Comparison of ENCODE assay signal across 1 cellular context in genomic region chr2:89763254-89763580, GRCh38.
TF ChIP-seq lines count a peak whose summit lies in the region.

No MANE protein-coding gene starts in this region.

TF ChIP-seq in HCT116, 20 proteins besides CTCF, POLR2A, EP300 and RAD21 (continued from another document):
- TF ChIP-seq ZNF274 (IDR thresholded peaks at IDR 0.05; ENCODE audit: low read depth, low read length), result no peak
- no peak for TF ChIP-seq ZFX (IDR thresholded peaks at IDR 0.05)
- TF ChIP-seq YY1 (IDR thresholded peaks at IDR 0.05; ENCODE audit: extremely low read depth, insufficient replicate concordance, low read depth, low read length), result no peak
- TF ChIP-seq ZBTB33 (IDR thresholded peaks at IDR 0.05; ENCODE audit: extremely low read depth, insufficient replicate concordance, low read length), result no peak
- TF ChIP-seq SP1 (IDR thresholded peaks at IDR 0.05; ENCODE audit: low read depth), result no peak
- no peak for TF ChIP-seq CEBPB (IDR thresholded peaks at IDR 0.05; ENCODE audit: low read depth)
- TF ChIP-seq JUND (IDR thresholded peaks at IDR 0.05), result no peak
